18 cellular contexts compared by ENCODE assay signal in the genomic region with DNA sequence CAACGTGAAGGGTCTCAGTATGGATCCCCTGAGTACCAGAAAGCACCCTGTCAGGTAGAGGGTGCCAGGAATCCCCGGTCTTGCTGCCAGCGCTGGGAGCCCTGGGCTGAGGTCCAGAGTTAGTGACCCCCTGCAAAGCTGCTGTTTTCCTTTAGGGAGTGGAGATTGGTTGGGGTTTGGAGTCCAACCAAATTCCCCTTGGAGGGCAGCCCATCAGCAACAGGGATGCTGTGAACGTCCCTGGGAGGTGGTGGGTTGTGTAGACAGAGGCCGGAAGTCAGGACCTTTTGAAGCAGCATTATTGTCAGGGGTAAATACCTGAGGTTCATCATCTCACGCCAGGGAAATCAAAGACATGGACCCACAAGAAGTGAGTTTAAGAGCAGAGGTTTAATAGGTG.
DNase-seq lines count a peak whose midpoint lies in the region; FAIRE-seq and TF ChIP-seq lines count a peak whose summit lies in the region.
"Had no signal": no experiment of that assay in that cellular context is flagged by ENCODE, and none has a peak within 500 bp of the region (broad histone marks: within the 10 kb centered on the region; RNA-seq: fewer than 3 reads in every experiment).

No MANE protein-coding gene starts in this region.

- CTCF ChIA-PET in HEK293 (lab: Yijun Ruan, JAX) = no interaction called here

- H3K9ac ChIP-seq in astrocyte (ENCODE audit: low read length) = no peak overlapping the region
- H3K9ac ChIP-seq: KMS-11 had no signal

- H4K20me1 ChIP-seq in astrocyte (ENCODE audit: insufficient read depth, low read length) = no peaks in the 10 kb centered on the region

- H3K27me3 ChIP-seq in astrocyte (ENCODE audit: insufficient read depth, low read length) = peaks cover 5% of the 10 kb centered on the region
- H3K27me3 ChIP-seq: SJSA1 had no signal

- no peak overlapping the region for H2AFZ ChIP-seq in astrocyte (ENCODE audit: low read depth, low read length)

- H3K4me2 ChIP-seq in astrocyte (ENCODE audit: low read length) = no peak overlapping the region
- H3K4me2 ChIP-seq: KMS-11 had no signal

- TF ChIP-seq CTCF in HEK293 (tag by site-specific recombination; IDR thresholded peaks at IDR 0.05) (no peak), astrocyte (IDR thresholded peaks at IDR 0.05; ENCODE audit: insufficient read depth, low read depth, low read length) (no peak), type B pancreatic cell (conservative IDR thresholded peaks at IDR 0.05) (no peak)

- no peaks in the 10 kb centered on the region for H3K79me2 ChIP-seq in astrocyte (ENCODE audit: insufficient read depth, low read length)

- H3K36me3 ChIP-seq in HEK293 (ENCODE audit: control insufficient read depth in 2 of 2, insufficient read depth in 1 of 2, low read length in 2 of 2) = no peaks in the 10 kb centered on the region
- H3K36me3 ChIP-seq in astrocyte (ENCODE audit: insufficient read depth, low read length) = no peaks in the 10 kb centered on the region
- H3K36me3 ChIP-seq: SJSA1 had no signal

- H3K36me3 Mint-ChIP-seq in astrocyte (ENCODE audit: low read depth, unreplicated experiment) (no peaks in the 10 kb centered on the region), type B pancreatic cell (no peaks in the 10 kb centered on the region)

- H3K27ac ChIP-seq in HEK293 (ENCODE audit: extremely low read depth, low read depth, low read length) (no peak overlapping the region), astrocyte (ENCODE audit: low read depth, low read length) (no peak overlapping the region), caudate nucleus (ENCODE audit: low read depth, low read length) (no peak overlapping the region)
- H3K27ac ChIP-seq: KMS-11, SJSA1 had no signal

- H3K27me3 Mint-ChIP-seq in astrocyte (ENCODE audit: low read depth, unreplicated experiment) = peaks cover 16% of the 10 kb centered on the region
- no peaks in the 10 kb centered on the region for H3K27me3 Mint-ChIP-seq in type B pancreatic cell
- H3K27me3 Mint-ChIP-seq: CD4-positive, alpha-beta T cell had no signal

- DNase-seq in astrocyte (ENCODE audit: low read depth) = peak; percentile 9
- peak; percentile 81 for DNase-seq in kidney glomerular epithelial cell (lab: John Stamatoyannopoulos, UW)
- DNase-seq in renal cortical epithelial cell (ENCODE audit: low read depth) = peak; percentile 32
- no peak for DNase-seq in caudate nucleus (lab: John Stamatoyannopoulos, UW)
- DNase-seq in type B pancreatic cell (ENCODE audit: extremely low spot score, unreplicated experiment) = no peak
- DNase-seq in stimulated activated CD4-positive, alpha-beta T cell treated with anti-CD3 and anti-CD28 coated beads, Interleukin-4, amount 100 ng/mL, for 4 hours = no peak
- DNase-seq: CD4-positive, alpha-beta T cell; DND-41; GF-D8; NCI-H1417 treated with DMSO at 0.1 percent for 48 hours; NCI-H2029; NCI-H510A treated with DMSO at 0.1 percent for 48 hours; OCI-M1 had no signal

- H3K4me1 Mint-ChIP-seq in astrocyte (ENCODE audit: low read depth, unreplicated experiment) (no peaks in the 10 kb centered on the region), type B pancreatic cell (ENCODE audit: unreplicated experiment) (peaks cover 16% of the 10 kb centered on the region)

- H3K4me3 ChIP-seq in HEK293 (ENCODE audit: low read depth, low read length) = no peak overlapping the region
- no peak overlapping the region for H3K4me3 ChIP-seq in astrocyte (ENCODE audit: insufficient read depth, low read depth, low read length)
- H3K4me3 ChIP-seq: SJSA1 had no signal

- no peaks in the 10 kb centered on the region for H3K4me1 ChIP-seq in HEK293 (ENCODE audit: control insufficient read depth, insufficient read depth, low read length)
- no peaks in the 10 kb centered on the region for H3K4me1 ChIP-seq in astrocyte (ENCODE audit: insufficient read depth, low read length)
- H3K4me1 ChIP-seq: SJSA1 had no signal

- H3K4me3 Mint-ChIP-seq in astrocyte (ENCODE audit: unreplicated experiment) (no peak overlapping the region), type B pancreatic cell (no peak overlapping the region)
- H3K4me3 Mint-ChIP-seq: B cell; CD4-positive, alpha-beta T cell had no signal

- POLR2A ChIA-PET in HEK293 (lab: Yijun Ruan, JAX) = no interaction called here

- H3K9me3 Mint-ChIP-seq in astrocyte (ENCODE audit: unreplicated experiment) (no peaks in the 10 kb centered on the region), type B pancreatic cell (no peaks in the 10 kb centered on the region)
- H3K9me3 Mint-ChIP-seq: CD4-positive, alpha-beta T cell had no signal

- no peaks in the 10 kb centered on the region for H3K9me3 ChIP-seq in HEK293 (ENCODE audit: control insufficient read depth, insufficient read depth, low read depth, low read length)
- no peaks in the 10 kb centered on the region for H3K9me3 ChIP-seq in astrocyte (ENCODE audit: insufficient read depth, low read depth, low read length)
- H3K9me3 ChIP-seq: SJSA1 had no signal

- H3K27ac Mint-ChIP-seq in astrocyte (ENCODE audit: unreplicated experiment) (no peak overlapping the region), type B pancreatic cell (no peak overlapping the region)
- H3K27ac Mint-ChIP-seq: B cell; CD4-positive, alpha-beta T cell had no signal

- no peak for FAIRE-seq in astrocyte (lab: Jason Lieb, UNC)
- FAIRE-seq: D721Med had no signal

TF ChIP-seq in HEK293, 187 proteins besides CTCF, POLR2A, EP300 and RAD21:
- peak; percentile 87 for TF ChIP-seq GLIS1 (tag by site-specific recombination; IDR thresholded peaks at IDR 0.05)
- TF ChIP-seq REPIN1 (tag by site-specific recombination; IDR thresholded peaks at IDR 0.05; ENCODE audit: low read depth) = no peak
- TF ChIP-seq ZIC2 (tag by site-specific recombination; IDR thresholded peaks at IDR 0.05) = peak; percentile 58

Comparison
In these comparisons a context has a peak if more than half of its experiments do, and no peak if none do; other contexts are left out.
1. DNase-seq: peak in astrocyte (single experiment), kidney glomerular epithelial cell (single experiment) and renal cortical epithelial cell (single experiment); none in caudate nucleus (0 of 61), type B pancreatic cell (single experiment) and stimulated activated CD4-positive, alpha-beta T cell treated with anti-CD3 and anti-CD28 coated beads, Interleukin-4, amount 100 ng/mL, for 4 hours (0 of 2).